ENCODE assay signal across 32 cellular contexts in the genomic region with DNA sequence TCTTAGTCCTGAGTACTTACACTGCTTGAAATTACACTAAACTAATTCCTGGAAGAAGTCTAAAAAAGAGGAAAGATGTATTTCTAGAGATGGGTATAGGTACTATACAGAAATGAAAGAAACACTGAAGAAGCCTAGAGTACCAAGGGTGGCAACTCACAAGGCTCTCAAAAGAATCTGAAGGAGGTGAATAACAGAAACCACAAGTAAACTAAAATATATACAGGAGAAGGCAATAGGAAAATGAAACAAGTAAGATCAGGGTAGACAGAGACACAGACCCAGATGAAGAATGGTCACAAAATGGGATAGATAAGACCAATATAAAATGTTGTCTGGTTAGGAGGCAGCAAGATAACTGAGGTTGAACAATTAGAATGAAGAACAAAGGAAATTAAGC. TPM values are rescaled to one million over a fixed set of nuclear protein-coding genes. Genes with fewer than 3 reads are reported as not detected.
A peak's percentile ranks its signal among the peaks of the same experiment; 100 is the strongest.
DNase-seq lines count a peak whose midpoint lies in the region; ATAC-seq and TF ChIP-seq lines count a peak whose summit lies in the region.
"Had no signal": no experiment of that assay in that cellular context is flagged by ENCODE, and none has a peak within 500 bp of the region (broad histone marks: within the 10 kb centered on the region; RNA-seq: fewer than 3 reads in every experiment).

No MANE protein-coding gene starts in this region.

- H3K4me1 ChIP-seq in body of pancreas, result no peaks in the 10 kb centered on the region
- H3K4me1 ChIP-seq: BLaER1, esophagus muscularis mucosa, left ventricle myocardium inferior, pancreas had no signal

- TF ChIP-seq CTCF in GM12865 (IDR thresholded peaks at IDR 0.05; ENCODE audit: insufficient read depth, low read depth, low read length, missing control alignments) (no peak), body of pancreas (IDR thresholded peaks at IDR 0.05) (no peak)

- H3K27me3 ChIP-seq in body of pancreas, result no peaks in the 10 kb centered on the region
- H3K27me3 ChIP-seq: BLaER1, brain microvascular endothelial cell, dorsolateral prefrontal cortex, esophagus muscularis mucosa, pancreas, upper lobe of left lung had no signal

- no peaks in the 10 kb centered on the region for H3K9me3 Mint-ChIP-seq in T-helper 1 cell treated with Interleukin-12 subunit alpha and Interleukin-12 subunit beta and Interleukin-4 antibody, amounts not matched to agents 30 μg/mL and 1 μg/mL, for 36 hours
- H3K9me3 Mint-ChIP-seq: activated naive CD4-positive, alpha-beta T cell treated with anti-CD3 and anti-CD28 coated beads, Interleukin-2, amount 50 U/mL, for 24 hours; neural crest cell had no signal

- no peaks in the 10 kb centered on the region for H3K9me3 ChIP-seq in body of pancreas
- H3K9me3 ChIP-seq: BLaER1, esophagus muscularis mucosa, left ventricle myocardium inferior, pancreas, upper lobe of left lung had no signal

- peak; percentile 6 for DNase-seq in GM12865 (ENCODE audit: low read depth)
- DNase-seq in NCI-H345 (lab: John Stamatoyannopoulos, UW), result no peak
- no peak for DNase-seq in kidney tubule cell (ENCODE audit: low spot score)
- no peak for DNase-seq in body of pancreas
- DNase-seq: activated CD4-positive, CD25-positive, alpha-beta regulatory T cell treated with anti-CD3 and anti-CD28 coated beads, Interleukin-2, amount 50 U/mL, for 72 hours; amniotic stem cell; brain microvascular endothelial cell; DMS 273 treated with DMSO at 0.1 percent for 48 hours; dorsolateral prefrontal cortex; EL; foreskin fibroblast; HCEC 1CT; head of caudate nucleus; left ventricle myocardium inferior; mesendoderm; NCI-H1105; NCI-H1930; NCI-H526; pancreas; Right ventricle myocardium superior; stimulated activated naive CD4-positive, alpha-beta T cell; upper lobe of left lung had no signal

- peaks cover 0 to 3% of the 10 kb centered on the region in 2 donors for H3K36me3 ChIP-seq in body of pancreas (replicated peaks in 1 of 2; ENCODE audit: insufficient read depth in 1 of 2, low read depth in 2 of 2)
- H3K36me3 ChIP-seq: brain microvascular endothelial cell, pancreas had no signal

- no peak overlapping the region for H3K4me3 ChIP-seq in GM12865 (ENCODE audit: low read depth, low read length)
- H3K4me3 ChIP-seq in body of pancreas, result no peak overlapping the region
- H3K4me3 ChIP-seq: BLaER1, dorsolateral prefrontal cortex, esophagus muscularis mucosa, left ventricle myocardium inferior, pancreas, skin epidermis, upper lobe of left lung had no signal

- intact Hi-C loops in body of pancreas (cut with DNase I), result no loop called here

- H3K36me3 Mint-ChIP-seq in T-helper 1 cell treated with Interleukin-12 subunit alpha and Interleukin-12 subunit beta and Interleukin-4 antibody, amounts not matched to agents 30 μg/mL and 1 μg/mL, for 36 hours (ENCODE audit: low read depth), result peaks cover 22% of the 10 kb centered on the region

- peak overlapping the region; percentile 69 for H3K27ac Mint-ChIP-seq in T-helper 1 cell treated with Interleukin-12 subunit alpha and Interleukin-12 subunit beta and Interleukin-4 antibody, amounts not matched to agents 30 μg/mL and 1 μg/mL, for 36 hours
- H3K27ac Mint-ChIP-seq: activated naive CD4-positive, alpha-beta T cell treated with anti-CD3 and anti-CD28 coated beads, Interleukin-2, amount 50 U/mL, for 24 hours had no signal

- H3K27ac ChIP-seq in body of pancreas, result no peak overlapping the region
- H3K27ac ChIP-seq: BLaER1, brain microvascular endothelial cell, dorsolateral prefrontal cortex, esophagus muscularis mucosa, left ventricle myocardium inferior, pancreas, skin epidermis, upper lobe of left lung had no signal

- H3K4me1 Mint-ChIP-seq in T-helper 1 cell treated with Interleukin-12 subunit alpha and Interleukin-12 subunit beta and Interleukin-4 antibody, amounts not matched to agents 30 μg/mL and 1 μg/mL, for 36 hours (ENCODE audit: low read depth), result peaks cover 11% of the 10 kb centered on the region
- H3K4me1 Mint-ChIP-seq: neural crest cell had no signal

- ATAC-seq in GM18498 (IDR thresholded peaks at IDR 0.05; ENCODE audit: unreplicated experiment), result peak; percentile 85
- ATAC-seq in GM21390 (IDR thresholded peaks at IDR 0.05; ENCODE audit: unreplicated experiment), result peak; percentile 80
- ATAC-seq in body of pancreas, result no peak
- ATAC-seq: Panc1, pancreas, SK-N-SH treated with all-trans-retinoic acid at 6 μM for 48 hours had no signal

- no peak for TF ChIP-seq POLR2A in body of pancreas (IDR thresholded peaks at IDR 0.05)

- H3K4me3 Mint-ChIP-seq in T-helper 1 cell treated with Interleukin-12 subunit alpha and Interleukin-12 subunit beta and Interleukin-4 antibody, amounts not matched to agents 30 μg/mL and 1 μg/mL, for 36 hours, result peak overlapping the region; percentile 36
- H3K4me3 Mint-ChIP-seq: activated naive CD4-positive, alpha-beta T cell treated with anti-CD3 and anti-CD28 coated beads, Interleukin-2, amount 50 U/mL, for 24 hours; neural crest cell had no signal

- H3K27me3 Mint-ChIP-seq in T-helper 1 cell treated with Interleukin-12 subunit alpha and Interleukin-12 subunit beta and Interleukin-4 antibody, amounts not matched to agents 30 μg/mL and 1 μg/mL, for 36 hours (ENCODE audit: low read depth), result no peaks in the 10 kb centered on the region
- H3K27me3 Mint-ChIP-seq: activated naive CD4-positive, alpha-beta T cell treated with anti-CD3 and anti-CD28 coated beads, Interleukin-2, amount 50 U/mL, for 24 hours had no signal

RNA-seq across cellular contexts. Expression of gene USP37, which starts 59.9 kb away (rescaled TPM):
- total RNA-seq in body of pancreas, result 10 to 100 TPM in 1 of 2 donors, 1 to 10 TPM in 1; 6.0 to 14.5 TPM
